Comparison of ENCODE assay signal across 1 cellular context in genomic region chr20:15079594-15080340, GRCh38.
A peak's percentile ranks its signal among the peaks of the same experiment; 100 is the strongest.
TF ChIP-seq lines count a peak whose summit lies in the region.

No MANE protein-coding gene starts in this region.

TF ChIP-seq in HEK293, 187 proteins besides CTCF, POLR2A, EP300 and RAD21 (continued from another document):
- no peak for TF ChIP-seq PRDM2 (tag by site-specific recombination; IDR thresholded peaks at IDR 0.05; ENCODE audit: borderline replicate concordance)
- no peak for TF ChIP-seq ZNF571 (tag by site-specific recombination; IDR thresholded peaks at IDR 0.05)
- TF ChIP-seq ZBTB20 (tag by site-specific recombination; IDR thresholded peaks at IDR 0.05) = no peak
- TF ChIP-seq ZNF660 (tag by site-specific recombination; IDR thresholded peaks at IDR 0.05) = no peak
- TF ChIP-seq ZNF558 (tag by site-specific recombination; IDR thresholded peaks at IDR 0.05) = no peak
- 0 out of 2 replicates have a peak, but pooled peaks have one; percentile 18 for TF ChIP-seq ZNF623 (tag by site-specific recombination; IDR thresholded peaks at IDR 0.05)
- peak; percentile 62 for TF ChIP-seq ZXDB (tag by site-specific recombination; IDR thresholded peaks at IDR 0.05)
- peak; percentile 72 for TF ChIP-seq ZNF555 (tag by site-specific recombination; conservative IDR thresholded peaks at IDR 0.05)
- peak; percentile 76 for TF ChIP-seq ZNF518A (tag by site-specific recombination; conservative IDR thresholded peaks at IDR 0.05; ENCODE audit: low read depth)
- no peak for TF ChIP-seq IKZF3 (tag by site-specific recombination; IDR thresholded peaks at IDR 0.05)
- TF ChIP-seq ZNF510 (tag by site-specific recombination; IDR thresholded peaks at IDR 0.05; ENCODE audit: insufficient replicate concordance) = no peak
- TF ChIP-seq ZNF747 (tag by site-specific recombination; IDR thresholded peaks at IDR 0.05) = no peak
- TF ChIP-seq WT1 (tag by site-specific recombination; IDR thresholded peaks at IDR 0.05) = no peak
- peak; percentile 74 for TF ChIP-seq ZBTB11 (tag by site-specific recombination; conservative IDR thresholded peaks at IDR 0.05; ENCODE audit: low read depth)
- TF ChIP-seq OVOL3 (tag by site-specific recombination; IDR thresholded peaks at IDR 0.05) = no peak
- no peak for TF ChIP-seq ZNF701 (tag by site-specific recombination; IDR thresholded peaks at IDR 0.05)
- TF ChIP-seq ZNF112 (tag by site-specific recombination; IDR thresholded peaks at IDR 0.05) = no peak
- TF ChIP-seq ZNF394 (tag by site-specific recombination; IDR thresholded peaks at IDR 0.05; ENCODE audit: borderline replicate concordance) = peak; percentile 81
- TF ChIP-seq ZNF140 (tag by site-specific recombination; IDR thresholded peaks at IDR 0.05) = peak; percentile 57; the same call in 1 of the 2 replicates
- TF ChIP-seq ZNF302 (tag by site-specific recombination; IDR thresholded peaks at IDR 0.05; ENCODE audit: low read depth) = no peak
- peak; percentile 59 for TF ChIP-seq ZNF426 (tag by site-specific recombination; IDR thresholded peaks at IDR 0.05)
- TF ChIP-seq ZNF211 (tag by site-specific recombination; IDR thresholded peaks at IDR 0.05; ENCODE audit: low read depth) = no peak
- TF ChIP-seq ZNF416 (tag by site-specific recombination; IDR thresholded peaks at IDR 0.05) = no peak
- TF ChIP-seq ZFP37 (tag by site-specific recombination; IDR thresholded peaks at IDR 0.05) = no peak
- no peak for TF ChIP-seq ZBTB48 (tag by site-specific recombination; IDR thresholded peaks at IDR 0.05)
TF ChIP-seq in HEK293: peak in this region for 10.
